8 cellular contexts compared by ENCODE assay signal in genomic region chr9:121368692-121369091, GRCh38. TPM values are rescaled to one million over a fixed set of nuclear protein-coding genes. Genes with fewer than 3 reads are reported as not detected.
DNase-seq lines count a peak whose midpoint lies in the region; ATAC-seq and TF ChIP-seq lines count a peak whose summit lies in the region.
"Not testable (repeated sequence)": the region's sequence is repeated elsewhere in the genome, so short reads cannot be mapped to it uniquely, and the experiment has no call there.

No MANE protein-coding gene starts in this region.

- not testable (repeated sequence) for TF ChIP-seq POLR2A in gastrocnemius medialis (IDR thresholded peaks at IDR 0.05)

- ATAC-seq in central memory CD8-positive, alpha-beta T cell (replicated peaks; ENCODE audit: extremely low read depth, poor library complexity, severe bottlenecking): peak; percentile 20
- ATAC-seq in foreskin keratinocyte, gastrocnemius medialis, upper lobe of right lung: not testable (repeated sequence)

- H3K4me1 ChIP-seq in foreskin keratinocyte (peaks cover 51% of the 10 kb centered on the region), gastrocnemius medialis (peaks cover 73 to 84% of the 10 kb centered on the region in 2 donors), upper lobe of right lung (peaks cover 77% of the 10 kb centered on the region)

- H3K36me3 Mint-ChIP-seq in activated T-helper 1 cell treated with anti-CD3 and anti-CD28 coated beads, Interleukin-12 subunit alpha, Interleukin-12 subunit beta, Interleukin-2, Interleukin-4 antibody, amounts not matched to agents 30 ng/mL and 10 ng/mL and 1 ng/mL, durations not matched to agents 14 hours and 24 hours and 36 hours (ENCODE audit: low read depth): peaks cover 21% of the 10 kb centered on the region
- H3K36me3 Mint-ChIP-seq in central memory CD8-positive, alpha-beta T cell (ENCODE audit: insufficient read depth): peaks cover 22% of the 10 kb centered on the region
- H3K36me3 Mint-ChIP-seq in mesothelial cell of epicardium: not testable (repeated sequence)

- not testable (repeated sequence) for H3K27me3 Mint-ChIP-seq in activated T-helper 1 cell treated with anti-CD3 and anti-CD28 coated beads, Interleukin-12 subunit alpha, Interleukin-12 subunit beta, Interleukin-2, Interleukin-4 antibody, amounts not matched to agents 30 ng/mL and 10 ng/mL and 1 ng/mL, durations not matched to agents 14 hours and 24 hours and 36 hours (ENCODE audit: insufficient read depth); central memory CD8-positive, alpha-beta T cell; mesothelial cell of epicardium (ENCODE audit: low read depth)

- H3K9me3 ChIP-seq in gastrocnemius medialis, upper lobe of right lung: not testable (repeated sequence)

- peaks cover 86% of the 10 kb centered on the region for H3K4me1 Mint-ChIP-seq in activated T-helper 1 cell treated with anti-CD3 and anti-CD28 coated beads, Interleukin-12 subunit alpha, Interleukin-12 subunit beta, Interleukin-2, Interleukin-4 antibody, amounts not matched to agents 30 ng/mL and 10 ng/mL and 1 ng/mL, durations not matched to agents 14 hours and 24 hours and 36 hours (ENCODE audit: low read depth)
- peaks cover 73% of the 10 kb centered on the region for H3K4me1 Mint-ChIP-seq in central memory CD8-positive, alpha-beta T cell
- peaks cover 75% of the 10 kb centered on the region for H3K4me1 Mint-ChIP-seq in mesothelial cell of epicardium

- H3K27ac ChIP-seq in foreskin keratinocyte: peak overlapping the region; percentile 63
- H3K27ac ChIP-seq in gastrocnemius medialis: peak overlapping the region; percentile 94 to 99 (median 96)
- peak overlapping the region; percentile 95 for H3K27ac ChIP-seq in upper lobe of right lung

- H3K27me3 ChIP-seq in GM06990 (replicated peaks; ENCODE audit: control insufficient read depth, insufficient read depth, low read length); foreskin keratinocyte; gastrocnemius medialis; upper lobe of right lung: not testable (repeated sequence)

- peak overlapping the region; percentile 96 for H3K27ac Mint-ChIP-seq in activated T-helper 1 cell treated with anti-CD3 and anti-CD28 coated beads, Interleukin-12 subunit alpha, Interleukin-12 subunit beta, Interleukin-2, Interleukin-4 antibody, amounts not matched to agents 30 ng/mL and 10 ng/mL and 1 ng/mL, durations not matched to agents 14 hours and 24 hours and 36 hours
- peak overlapping the region; percentile 89 for H3K27ac Mint-ChIP-seq in central memory CD8-positive, alpha-beta T cell (ENCODE audit: low read depth)
- peak overlapping the region; percentile 80 for H3K27ac Mint-ChIP-seq in mesothelial cell of epicardium

- H3K36me3 ChIP-seq in GM06990 (ENCODE audit: control insufficient read depth, insufficient read depth, low read length); gastrocnemius medialis: not testable (repeated sequence)
- H3K36me3 ChIP-seq in upper lobe of right lung: peaks cover 15% of the 10 kb centered on the region

- peak overlapping the region; percentile 87 for H3K4me3 Mint-ChIP-seq in activated T-helper 1 cell treated with anti-CD3 and anti-CD28 coated beads, Interleukin-12 subunit alpha, Interleukin-12 subunit beta, Interleukin-2, Interleukin-4 antibody, amounts not matched to agents 30 ng/mL and 10 ng/mL and 1 ng/mL, durations not matched to agents 14 hours and 24 hours and 36 hours
- H3K4me3 Mint-ChIP-seq in central memory CD8-positive, alpha-beta T cell: peak overlapping the region; percentile 81
- H3K4me3 Mint-ChIP-seq in mesothelial cell of epicardium: peak overlapping the region; percentile 81

- not testable (repeated sequence) for DNase-seq in GM06990 (ENCODE audit: extremely low read depth, insufficient read length); activated T-helper 1 cell treated with anti-CD3 and anti-CD28 coated beads, Interleukin-12 subunit alpha, Interleukin-12 subunit beta, Interleukin-2, Interleukin-4 antibody, amounts not matched to agents 30 ng/mL and 10 ng/mL and 1 ng/mL, durations not matched to agents 14 hours and 24 hours and 36 hours (ENCODE audit: low spot score); central memory CD8-positive, alpha-beta T cell (ENCODE audit: low spot score in 2 of 2); foreskin keratinocyte; mesothelial cell of epicardium (ENCODE audit: low spot score in 2 of 2, unreplicated experiment in 2 of 2); upper lobe of right lung
- peak; percentile 59 for DNase-seq in OCI-M1 (lab: John Stamatoyannopoulos, UW)
- DNase-seq in gastrocnemius medialis: peak in 1 of 2 donors; percentile 17

- H3K9me3 Mint-ChIP-seq in activated T-helper 1 cell treated with anti-CD3 and anti-CD28 coated beads, Interleukin-12 subunit alpha, Interleukin-12 subunit beta, Interleukin-2, Interleukin-4 antibody, amounts not matched to agents 30 ng/mL and 10 ng/mL and 1 ng/mL, durations not matched to agents 14 hours and 24 hours and 36 hours; central memory CD8-positive, alpha-beta T cell; mesothelial cell of epicardium: not testable (repeated sequence)

- not testable (repeated sequence) for TF ChIP-seq CTCF in GM06990 (IDR thresholded peaks at IDR 0.05; ENCODE audit: insufficient read depth, low read length, poor library complexity, severe bottlenecking); foreskin keratinocyte (conservative IDR thresholded peaks at IDR 0.05); mesothelial cell of epicardium (IDR thresholded peaks at IDR 0.05; ENCODE audit: unreplicated experiment); gastrocnemius medialis (IDR thresholded peaks at IDR 0.05 in 4 of 5, conservative IDR thresholded peaks at IDR 0.05 in 1 of 5); upper lobe of right lung (IDR thresholded peaks at IDR 0.05)

- in situ Hi-C loops in gastrocnemius medialis (cut with MboI; ENCODE audit: low sequenced_read_pairs in 4 of 4): loop anchor here in 1 of 4 donors (10.0 kb wide), 1 partner anchor 84 kb away; no protein-coding TSS in a partner anchor

- H3K4me3 ChIP-seq in GM06990 (replicated peaks; ENCODE audit: low read depth, low read length) (peak overlapping the region; percentile 90), gastrocnemius medialis (peak overlapping the region; percentile 60 to 85 (median 73)), upper lobe of right lung (peak overlapping the region; percentile 87)

- intact Hi-C loops in activated T-helper 1 cell treated with anti-CD3 and anti-CD28 coated beads, Interleukin-12 subunit alpha, Interleukin-12 subunit beta, Interleukin-2, Interleukin-4 antibody, amounts not matched to agents 30 ng/mL and 10 ng/mL and 1 ng/mL, durations not matched to agents 14 hours and 24 hours and 36 hours (cut with micrococcal nuclease); upper lobe of right lung (cut with DNase I): not testable (repeated sequence)
- intact Hi-C loops in gastrocnemius medialis (cut with DNase I; ENCODE audit: low total_unique reads): loop anchor here (10.0 kb wide), 1 partner anchor 236 kb away; no protein-coding TSS in a partner anchor

RNA-seq across cellular contexts. Expression of gene STOM, which starts 1.4 kb away (rescaled TPM):
- 51.1 and 51.7 TPM in 2 replicates for total RNA-seq in activated T-helper 1 cell treated with anti-CD3 and anti-CD28 coated beads, Interleukin-12 subunit alpha, Interleukin-12 subunit beta, Interleukin-2, Interleukin-4 antibody, amounts not matched to agents 30 ng/mL and 10 ng/mL and 1 ng/mL, durations not matched to agents 14 hours and 24 hours and 36 hours
- total RNA-seq in foreskin keratinocyte (104 and 107 TPM in 2 replicates), mesothelial cell of epicardium (48.4 to 53.9 TPM (median 53.2 TPM) in 3 replicates), gastrocnemius medialis (10 to 100 TPM; 60.0 to 89.5 (median 76.3) TPM), upper lobe of right lung (595 TPM)
- 59.6 and 61.0 TPM in 2 replicates for polyA plus RNA-seq in foreskin keratinocyte
